22 cellular contexts compared by ENCODE assay signal in the genomic region with DNA sequence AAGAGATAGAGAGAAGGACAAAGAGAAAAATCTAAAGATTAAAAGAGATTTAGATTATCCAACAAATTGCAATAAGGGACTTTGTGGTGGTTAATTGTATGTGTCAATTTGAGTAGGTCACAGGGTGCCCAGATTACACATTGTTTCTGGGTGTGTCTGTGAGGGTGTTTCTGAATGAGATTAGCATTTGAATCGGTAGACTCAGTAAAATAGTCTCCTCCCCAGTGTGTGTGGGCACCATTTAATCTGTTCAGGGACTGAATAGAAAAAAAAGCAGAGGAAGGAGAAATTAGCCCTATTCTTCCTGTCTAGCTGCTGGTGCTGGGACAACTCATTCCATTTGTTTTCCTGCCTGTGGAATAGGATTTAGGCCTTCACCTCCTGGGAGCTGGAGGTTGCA.
DNase-seq lines count a peak whose midpoint lies in the region; ATAC-seq, FAIRE-seq and TF ChIP-seq lines count a peak whose summit lies in the region.
"Had no signal": no experiment of that assay in that cellular context is flagged by ENCODE, and none has a peak within 500 bp of the region (broad histone marks: within the 10 kb centered on the region; RNA-seq: fewer than 3 reads in every experiment).

No MANE protein-coding gene starts in this region.

- no peaks in the 10 kb centered on the region for H4K20me1 ChIP-seq in osteoblast (ENCODE audit: insufficient read depth, low read length)
- H4K20me1 ChIP-seq: BLaER1 had no signal

- no peak overlapping the region for H3K27ac ChIP-seq in A673 (ENCODE audit: low read depth, low read length, poor library complexity, severe bottlenecking)
- peak overlapping the region; percentile 81 for H3K27ac ChIP-seq in HUES48 (ENCODE audit: low read depth, low read length)
- H3K27ac ChIP-seq in mesendoderm (ENCODE audit: low read depth, low read length), result no peak overlapping the region
- no peak overlapping the region for H3K27ac ChIP-seq in osteoblast (ENCODE audit: low read depth, low read length)
- H3K27ac ChIP-seq: BLaER1 had no signal

- H2BK5ac ChIP-seq in mesendoderm (ENCODE audit: low read length), result no peak overlapping the region

- ATAC-seq in WTC11, result peak; percentile 82
- ATAC-seq: SK-N-SH treated with all-trans-retinoic acid at 6 μM for 48 hours had no signal

- H3K4me3 Mint-ChIP-seq in WTC11, result no peak overlapping the region
- H3K4me3 Mint-ChIP-seq: CD4-positive, CD25-positive, alpha-beta regulatory T cell had no signal

- FAIRE-seq in H54 (lab: Jason Lieb, UNC), result no peak
- FAIRE-seq: GM12892, GM19239 had no signal

- no peak overlapping the region for H2BK120ac ChIP-seq in mesendoderm (ENCODE audit: low read depth, low read length)

- H2BK15ac ChIP-seq in mesendoderm (replicated peaks; ENCODE audit: low read depth), result no peak overlapping the region

- H3K4me1 ChIP-seq in A673 (ENCODE audit: insufficient read depth, low read length, poor library complexity, severe bottlenecking) (peaks cover 4% of the 10 kb centered on the region), HUES48 (ENCODE audit: control insufficient read depth, insufficient read depth, low read length) (peaks cover 34% of the 10 kb centered on the region), mesendoderm (ENCODE audit: control insufficient read depth, low read depth, low read length) (no peaks in the 10 kb centered on the region), osteoblast (ENCODE audit: insufficient read depth, low read length) (no peaks in the 10 kb centered on the region)
- H3K4me1 ChIP-seq: BLaER1 had no signal

- no peak overlapping the region for H2AK5ac ChIP-seq in mesendoderm (ENCODE audit: low read length)

- H3K9ac ChIP-seq in HUES48 (ENCODE audit: low read depth, low read length) (no peak overlapping the region), mesendoderm (ENCODE audit: low read length) (no peak overlapping the region)
- H3K9ac ChIP-seq: BLaER1 had no signal

- H4K8ac ChIP-seq in mesendoderm (ENCODE audit: low read depth, low read length), result no peak overlapping the region

- H3K9me3 ChIP-seq in A673 (ENCODE audit: low read depth, low read length, poor library complexity, severe bottlenecking) (no peaks in the 10 kb centered on the region), HUES48 (ENCODE audit: control insufficient read depth, insufficient read depth, low read length) (no peaks in the 10 kb centered on the region), osteoblast (ENCODE audit: low read depth, low read length) (no peaks in the 10 kb centered on the region)
- H3K9me3 ChIP-seq: BLaER1 had no signal

- H3K4me1 Mint-ChIP-seq in WTC11, result peaks cover 40% of the 10 kb centered on the region
- H3K4me1 Mint-ChIP-seq: CD4-positive, CD25-positive, alpha-beta regulatory T cell had no signal

- DNase-seq in A673 (ENCODE audit: low spot score) (peak; percentile 80), WTC11 (ENCODE audit: low spot score) (no peak), mesendoderm (peak; percentile 60), H54 (ENCODE audit: insufficient read length, low spot score) (no peak), RKO (ENCODE audit: low spot score) (no peak), osteoblast (ENCODE audit: insufficient read length, low spot score, missing footprints) (no peak)
- DNase-seq: CD4-positive, CD25-positive, alpha-beta regulatory T cell; DMS153; DND-41; HCEC 1CT; NCI-H1048; NCI-H1417; NCI-H187 treated with DMSO at 0.1 percent for 48 hours; NCI-H2171 treated with DMSO at 0.1 percent for 48 hours; NCI-H345; NCI-H510A treated with DMSO at 0.1 percent for 48 hours; OCI-M1 had no signal

- H2AFZ ChIP-seq in osteoblast (ENCODE audit: low read length), result no peak overlapping the region

- H3K27ac Mint-ChIP-seq in WTC11, result peak overlapping the region; percentile 88
- H3K27ac Mint-ChIP-seq: CD4-positive, CD25-positive, alpha-beta regulatory T cell had no signal

- no peak overlapping the region for H3K56ac ChIP-seq in mesendoderm (ENCODE audit: low read length)

- H4K5ac ChIP-seq in mesendoderm (ENCODE audit: low read length), result no peak overlapping the region

- peaks cover 11% of the 10 kb centered on the region for H3K9me3 Mint-ChIP-seq in WTC11

- TF ChIP-seq CTCF in A673 (conservative IDR thresholded peaks at IDR 0.05; ENCODE audit: low read depth, low read length) (no peak), WTC11 (IDR thresholded peaks at IDR 0.05) (no peak), osteoblast (IDR thresholded peaks at IDR 0.05; ENCODE audit: extremely low read depth, low read depth, low read length) (no peak)

- no peaks in the 10 kb centered on the region; the same call in 1 of the 2 replicates for H3K27me3 Mint-ChIP-seq in WTC11 (ENCODE audit: low read depth)
- H3K27me3 Mint-ChIP-seq: CD4-positive, CD25-positive, alpha-beta regulatory T cell had no signal

- H3K27me3 ChIP-seq in A673 (replicated peaks; ENCODE audit: insufficient read depth, low read depth, low read length, poor library complexity) (no peaks in the 10 kb centered on the region), HUES48 (ENCODE audit: control insufficient read depth, insufficient read depth, low read length) (no peaks in the 10 kb centered on the region), mesendoderm (ENCODE audit: insufficient read depth, low read length, poor library complexity) (no peaks in the 10 kb centered on the region), osteoblast (ENCODE audit: insufficient read depth, low read length) (no peaks in the 10 kb centered on the region)
- H3K27me3 ChIP-seq: BLaER1 had no signal

- H3K36me3 ChIP-seq in A673 (ENCODE audit: insufficient read depth, low read length, poor library complexity, severe bottlenecking) (no peaks in the 10 kb centered on the region), HUES48 (ENCODE audit: control insufficient read depth, insufficient read depth, low read length) (no peaks in the 10 kb centered on the region), mesendoderm (ENCODE audit: control insufficient read depth, insufficient read depth, low read length) (no peaks in the 10 kb centered on the region), osteoblast (ENCODE audit: insufficient read depth, low read length) (no peaks in the 10 kb centered on the region)
- H3K36me3 ChIP-seq: BLaER1 had no signal

- H3K4ac ChIP-seq in mesendoderm (ENCODE audit: low read depth, low read length), result no peak overlapping the region

- H3K79me1 ChIP-seq in mesendoderm (ENCODE audit: low read length), result no peaks in the 10 kb centered on the region

- no TSS peak for BruUV-seq in A673 (replicated peaks; lab: Mats Ljungman, UMichigan)

- intact Hi-C loops in A673 (cut with micrococcal nuclease; ENCODE audit: unreplicated experiment), result no loop called here

- H3K4me2 ChIP-seq in mesendoderm (ENCODE audit: low read length) (no peak overlapping the region), osteoblast (ENCODE audit: insufficient read depth, low read length) (no peak overlapping the region)
- H3K4me2 ChIP-seq: BLaER1 had no signal

- POLR2A ChIA-PET in A673 (lab: Charles Lee; ENCODE audit: low non-redundant PET) (no interaction called here), WTC11 (lab: Charles Lee) (no interaction called here)

- no peak overlapping the region for H3K4me3 ChIP-seq in A673 (ENCODE audit: low read depth, low read length, poor library complexity, severe bottlenecking)
- H3K4me3 ChIP-seq in HUES48 (ENCODE audit: low read depth, low read length), result 0 out of 2 replicates have a peak overlapping the region, but pooled peaks have one; percentile 18
- no peak overlapping the region for H3K4me3 ChIP-seq in mesendoderm (ENCODE audit: low read length)
- no peak overlapping the region for H3K4me3 ChIP-seq in osteoblast (ENCODE audit: insufficient read depth, low read length)
- H3K4me3 ChIP-seq: BLaER1 had no signal

- WGBS in mesendoderm (ENCODE audit: extremely low coverage, insufficient coverage, low lambda C conversion rate), result no CpG with 5 or more reads among the region's 1 CpG

- no peaks in the 10 kb centered on the region for H3K79me2 ChIP-seq in mesendoderm (ENCODE audit: control insufficient read depth, insufficient read depth, low read length)
- H3K79me2 ChIP-seq in osteoblast (ENCODE audit: insufficient read depth, low read length), result no peaks in the 10 kb centered on the region

- no peak for TF ChIP-seq POLR2A in H54 (IDR thresholded peaks at IDR 0.05; ENCODE audit: low read depth, low read length)

- no peak overlapping the region for H3K23ac ChIP-seq in mesendoderm (ENCODE audit: low read length)

- H3K36me3 Mint-ChIP-seq in WTC11, result peaks cover 4% of the 10 kb centered on the region; the same call in 1 of the 2 replicates
- H3K36me3 Mint-ChIP-seq: CD4-positive, CD25-positive, alpha-beta regulatory T cell had no signal

- no peak overlapping the region for H3K18ac ChIP-seq in mesendoderm (ENCODE audit: low read length)

- CTCF ChIA-PET in A673 (lab: Charles Lee) (no interaction called here), WTC11 (lab: Charles Lee) (no interaction called here)

TF ChIP-seq in WTC11, 78 proteins besides CTCF, POLR2A, EP300 and RAD21 (continues in another document):
- TF ChIP-seq SP1 (CRISPR knock-in tag; conservative IDR thresholded peaks at IDR 0.05) (no peak), SMAD3 (CRISPR knock-in tag; IDR thresholded peaks at IDR 0.05; ENCODE audit: borderline replicate concordance) (no peak), FOXK1 (CRISPR knock-in tag; IDR thresholded peaks at IDR 0.05) (no peak; the same call in 1 of the 2 replicates), CREB1 (CRISPR knock-in tag; IDR thresholded peaks at IDR 0.05) (no peak), EMX1 (CRISPR knock-in tag; IDR thresholded peaks at IDR 0.05) (no peak), ZNF423 (CRISPR knock-in tag; IDR thresholded peaks at IDR 0.05) (no peak), HMGA2 (CRISPR knock-in tag; IDR thresholded peaks at IDR 0.05) (no peak), ZNF263 (CRISPR knock-in tag; IDR thresholded peaks at IDR 0.05; ENCODE audit: low read depth) (no peak), TCF7 (CRISPR knock-in tag; IDR thresholded peaks at IDR 0.05; ENCODE audit: low read depth) (no peak), NR1H2 (CRISPR knock-in tag; IDR thresholded peaks at IDR 0.05) (no peak), ZNF219 (CRISPR knock-in tag; IDR thresholded peaks at IDR 0.05; ENCODE audit: borderline replicate concordance) (no peak), OVOL2 (CRISPR knock-in tag; IDR thresholded peaks at IDR 0.05; ENCODE audit: borderline replicate concordance) (no peak), RORB (CRISPR knock-in tag; IDR thresholded peaks at IDR 0.05) (no peak), IRF2 (CRISPR knock-in tag; IDR thresholded peaks at IDR 0.05; ENCODE audit: borderline replicate concordance, low read depth) (no peak)
- TF ChIP-seq, protein P1, sequence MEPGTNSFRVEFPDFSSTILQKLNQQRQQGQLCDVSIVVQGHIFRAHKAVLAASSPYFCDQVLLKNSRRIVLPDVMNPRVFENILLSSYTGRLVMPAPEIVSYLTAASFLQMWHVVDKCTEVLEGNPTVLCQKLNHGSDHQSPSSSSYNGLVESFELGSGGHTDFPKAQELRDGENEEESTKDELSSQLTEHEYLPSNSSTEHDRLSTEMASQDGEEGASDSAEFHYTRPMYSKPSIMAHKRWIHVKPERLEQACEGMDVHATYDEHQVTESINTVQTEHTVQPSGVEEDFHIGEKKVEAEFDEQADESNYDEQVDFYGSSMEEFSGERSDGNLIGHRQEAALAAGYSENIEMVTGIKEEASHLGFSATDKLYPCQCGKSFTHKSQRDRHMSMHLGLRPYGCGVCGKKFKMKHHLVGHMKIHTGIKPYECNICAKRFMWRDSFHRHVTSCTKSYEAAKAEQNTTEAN (CRISPR knock-in tag; IDR thresholded peaks at IDR 0.05), result no peak

Comparison
In these comparisons a context has a peak if more than half of its experiments do, and no peak if none do; other contexts are left out.
1. DNase-seq: peak in A673 (single experiment) and mesendoderm (single experiment); none in WTC11 (single experiment), H54 (single experiment), RKO (single experiment) and osteoblast (single experiment).